8 cellular contexts compared by ENCODE assay signal in the genomic region with DNA sequence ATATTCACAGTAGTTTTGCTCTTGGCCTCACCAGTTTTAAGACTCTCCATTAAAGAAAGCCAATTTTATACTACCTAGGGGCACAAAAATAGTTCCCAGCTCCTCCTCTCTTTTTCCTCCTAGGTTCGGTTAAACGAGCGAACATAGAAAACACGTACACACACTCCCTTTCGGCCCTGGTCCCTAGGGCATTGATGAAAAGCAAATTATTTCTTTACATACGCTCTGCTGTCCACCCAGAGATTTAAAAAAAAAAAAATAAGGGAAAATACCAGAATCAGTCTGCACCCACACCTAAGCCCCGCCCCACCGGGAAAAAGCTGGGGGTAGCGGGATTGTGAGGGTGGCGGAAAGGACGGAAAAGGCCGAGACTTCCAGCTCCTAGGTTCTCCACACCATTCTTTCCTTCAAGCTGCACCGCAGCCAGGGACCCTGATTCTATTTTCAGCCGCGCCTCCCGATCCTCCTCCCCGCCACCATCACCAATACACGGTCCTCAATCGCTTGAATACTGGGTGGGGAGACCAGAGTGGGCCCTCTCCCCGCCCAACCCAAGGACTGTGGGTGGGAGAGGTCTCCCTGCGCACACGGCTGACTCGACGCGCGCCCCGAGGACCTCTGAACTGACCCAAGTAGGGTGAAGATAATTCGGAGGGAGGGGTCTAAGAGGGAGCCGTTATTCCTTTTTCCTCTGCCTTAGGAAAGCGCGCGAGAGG.
DNase-seq lines count a peak whose midpoint lies in the region; ATAC-seq and TF ChIP-seq lines count a peak whose summit lies in the region.

No MANE protein-coding gene starts in this region.

- H3K4me1 Mint-ChIP-seq in nephron progenitor cell, result peaks cover 32% of the 10 kb centered on the region

- TF ChIP-seq CTCF in WERI-Rb-1 (IDR thresholded peaks at IDR 0.05; ENCODE audit: low read depth, low read length) (no peak), nephron progenitor cell (IDR thresholded peaks at IDR 0.05) (no peak)

- peaks cover 35% of the 10 kb centered on the region for H3K36me3 Mint-ChIP-seq in nephron progenitor cell (ENCODE audit: low read depth)

- DNase-seq in DMS53 treated with DMSO at 0.1 percent for 48 hours (lab: John Stamatoyannopoulos, UW; ENCODE audit: unreplicated experiment) (peak; percentile 30), Kasumi-1 (lab: John Stamatoyannopoulos, UW) (peak; percentile 37 to 89), WERI-Rb-1 (peak; percentile 41), fibroblast of gingiva (ENCODE audit: low read depth) (peak; percentile 26), nephron progenitor cell (peak; percentile 58), inferior parietal cortex (ENCODE audit: extremely low spot score) (no peak)

- H3K27me3 ChIP-seq in WERI-Rb-1 (ENCODE audit: insufficient read depth, low read depth, severe bottlenecking), result no peaks in the 10 kb centered on the region

- no peaks in the 10 kb centered on the region for H3K27me3 Mint-ChIP-seq in nephron progenitor cell (ENCODE audit: low read depth, poor library complexity)

- no peaks in the 10 kb centered on the region for H3K9me3 ChIP-seq in WERI-Rb-1 (ENCODE audit: severe bottlenecking)

- ATAC-seq in GM21390 (IDR thresholded peaks at IDR 0.05; ENCODE audit: unreplicated experiment), result peak; percentile 2
- no peak for ATAC-seq in HG03139 (IDR thresholded peaks at IDR 0.05; ENCODE audit: unreplicated experiment)

- H3K27ac Mint-ChIP-seq in nephron progenitor cell, result peak overlapping the region; percentile 100

- H3K27ac ChIP-seq in WERI-Rb-1, result peak overlapping the region; percentile 92

- H3K4me3 Mint-ChIP-seq in nephron progenitor cell, result peak overlapping the region; percentile 97

- peak overlapping the region; percentile 99 for H3K4me3 ChIP-seq in WERI-Rb-1 (ENCODE audit: low read depth, low read length)

- peaks cover 7% of the 10 kb centered on the region for H3K36me3 ChIP-seq in WERI-Rb-1

- H3K9me3 Mint-ChIP-seq in nephron progenitor cell, result peaks cover 12% of the 10 kb centered on the region
